ENCODE assay signal across 13 cellular contexts in the genomic region with DNA sequence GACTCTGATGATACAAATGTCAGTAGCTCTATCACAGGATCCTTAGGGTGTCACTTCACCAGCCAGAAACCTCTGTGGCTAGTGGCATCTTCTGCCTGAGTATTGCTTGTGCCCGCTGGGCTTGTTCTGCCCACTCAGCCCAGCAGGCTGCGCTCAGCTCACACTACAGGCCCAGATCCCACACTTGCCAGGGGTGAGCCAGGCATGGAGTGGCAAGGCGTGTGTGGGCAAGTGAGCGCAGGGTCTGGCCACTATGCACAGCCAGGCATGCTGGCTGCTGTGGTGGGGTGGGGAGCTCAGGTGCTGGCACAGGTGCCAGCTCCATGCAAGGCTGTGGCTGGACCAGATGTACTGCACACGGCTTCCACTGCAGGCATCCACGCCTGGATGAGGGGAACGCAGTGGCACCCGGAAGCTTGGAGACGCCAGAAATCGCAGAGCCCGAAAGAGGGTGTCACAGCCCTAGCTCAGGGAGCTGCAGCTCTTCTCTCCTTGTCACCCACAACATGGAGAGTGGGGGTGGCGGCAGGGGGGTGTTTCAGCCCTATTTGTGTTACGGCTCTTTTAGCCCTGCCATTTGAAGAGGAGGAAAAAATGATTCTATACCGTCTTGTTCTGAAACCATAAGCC. TPM values are rescaled to one million over a fixed set of nuclear protein-coding genes. Genes with fewer than 3 reads are reported as not detected.
DNase-seq lines count a peak whose midpoint lies in the region; ATAC-seq and TF ChIP-seq lines count a peak whose summit lies in the region.
"Had no signal": no experiment of that assay in that cellular context is flagged by ENCODE, and none has a peak within 500 bp of the region (broad histone marks: within the 10 kb centered on the region; RNA-seq: fewer than 3 reads in every experiment).

No MANE protein-coding gene starts in this region.

- no peaks in the 10 kb centered on the region for H4K20me1 ChIP-seq in H9 (ENCODE audit: control insufficient read depth, insufficient read depth, insufficient read length)

- H3K79me1 ChIP-seq in H9 (ENCODE audit: insufficient read depth, low read depth, low read length, poor library complexity, severe bottlenecking) = no peaks in the 10 kb centered on the region

- DNase-seq in AG09309 (ENCODE audit: low read depth) (no peak), H9 (peak; percentile 65), SK-MEL-5 (ENCODE audit: low read depth, low spot score) (peak; percentile 45), fibroblast of the aortic adventitia (ENCODE audit: low read depth) (no peak), CD14-positive monocyte (ENCODE audit: low spot score) (no peak)
- DNase-seq in CD8-positive, alpha-beta T cell = no peak
- DNase-seq in activated CD4-positive, alpha-beta memory T cell treated with anti-CD3 and anti-CD28 coated beads, Interleukin-2, amount 10 ng/mL, durations not matched to agents 7 days and 5 days = no peak
- DNase-seq: CD4-positive, alpha-beta T cell; heart right ventricle; NCI-H510A treated with DMSO at 0.1 percent for 48 hours had no signal

- H3T11ph ChIP-seq in H9 (ENCODE audit: low read length) = no peak overlapping the region

- H3K27me3 ChIP-seq in H9 (ENCODE audit: insufficient read depth, low read length) = no peaks in the 10 kb centered on the region
- H3K27me3 ChIP-seq in CD8-positive, alpha-beta T cell (ENCODE audit: insufficient read depth, low read length) = no peaks in the 10 kb centered on the region
- H3K27me3 ChIP-seq: heart right ventricle had no signal

- peaks cover 2% of the 10 kb centered on the region; the same call in 1 of the 2 replicates for H3K4me1 ChIP-seq in H9 (ENCODE audit: insufficient read depth, low read length)
- no peaks in the 10 kb centered on the region for H3K4me1 ChIP-seq in CD8-positive, alpha-beta T cell (ENCODE audit: insufficient read depth, low read length)

- H3K23ac ChIP-seq in H9 (ENCODE audit: insufficient read length, low read depth, low read length) = no peak overlapping the region

- CTCF ChIA-PET in CD8-positive, alpha-beta T cell (lab: Charles Lee) = no interaction called here
- CTCF ChIA-PET in activated CD4-positive, alpha-beta memory T cell treated with anti-CD3 and anti-CD28 coated beads, Interleukin-2, amount 10 ng/mL, durations not matched to agents 7 days and 5 days (lab: Charles Lee) = interaction anchor here (0.6 to 1.0 kb wide), 3 partner anchors 25 to 189 kb away, joined by 3 to 4 read pairs (median 3); no protein-coding TSS in a partner anchor

- H3K4me3 ChIP-seq in AG09309 (ENCODE audit: control insufficient read depth, low read depth, low read length) (no peak overlapping the region), fibroblast of the aortic adventitia (ENCODE audit: low read depth, low read length) (no peak overlapping the region)
- no peak overlapping the region for H3K4me3 ChIP-seq in CD8-positive, alpha-beta T cell (ENCODE audit: low read depth, low read length)
- H3K4me3 ChIP-seq: heart right ventricle, smooth muscle cell had no signal

- POLR2A ChIA-PET in CD8-positive, alpha-beta T cell (lab: Charles Lee) = no interaction called here
- POLR2A ChIA-PET in activated CD4-positive, alpha-beta memory T cell treated with anti-CD3 and anti-CD28 coated beads, Interleukin-2, amount 10 ng/mL, durations not matched to agents 7 days and 5 days (lab: Charles Lee) = no interaction called here

- no peaks in the 10 kb centered on the region; a peak in 1 of 7 replicates for H3K36me3 Mint-ChIP-seq in H9 (ENCODE audit: insufficient read depth in 1 of 3, low read depth in 3 of 3)
- H3K36me3 Mint-ChIP-seq in CD8-positive, alpha-beta T cell = no peaks in the 10 kb centered on the region
- H3K36me3 Mint-ChIP-seq in CD14-positive monocyte = no peaks in the 10 kb centered on the region
- H3K36me3 Mint-ChIP-seq in activated CD4-positive, alpha-beta memory T cell treated with anti-CD3 and anti-CD28 coated beads, Interleukin-2, amount 10 ng/mL, durations not matched to agents 7 days and 5 days (ENCODE audit: low read depth) = no peaks in the 10 kb centered on the region

- no peaks in the 10 kb centered on the region for H3K79me2 ChIP-seq in H9 (ENCODE audit: insufficient read depth, low read length)

- H3K18ac ChIP-seq in H9 (ENCODE audit: insufficient read length, low read depth, low read length) = no peak overlapping the region

- H2BK12ac ChIP-seq in H9 (ENCODE audit: insufficient read length, low read depth, low read length) = no peak overlapping the region

- intact Hi-C loops in CD8-positive, alpha-beta T cell (cut with DNase I, micrococcal nuclease) = no loop called here
- intact Hi-C loops in CD14-positive monocyte (cut with micrococcal nuclease) = no loop called here

- H3K56ac ChIP-seq in H9 (ENCODE audit: insufficient read length, low read depth, low read length) = no peak overlapping the region

- no peaks in the 10 kb centered on the region for H3K9me3 ChIP-seq in H9 (ENCODE audit: control insufficient read depth, low read depth, low read length)
- no peaks in the 10 kb centered on the region for H3K9me3 ChIP-seq in CD8-positive, alpha-beta T cell (ENCODE audit: low read length)

- no peak overlapping the region for H4K5ac ChIP-seq in H9 (ENCODE audit: insufficient read length, low read depth, low read length)

- H3K4me3 Mint-ChIP-seq in H9 (no peak overlapping the region), CD14-positive monocyte (no peak overlapping the region)
- no peak overlapping the region for H3K4me3 Mint-ChIP-seq in CD8-positive, alpha-beta T cell
- H3K4me3 Mint-ChIP-seq in activated CD4-positive, alpha-beta memory T cell treated with anti-CD3 and anti-CD28 coated beads, Interleukin-2, amount 10 ng/mL, durations not matched to agents 7 days and 5 days = no peak overlapping the region
- H3K4me3 Mint-ChIP-seq: CD4-positive, alpha-beta T cell had no signal

- no peak overlapping the region for H3K4ac ChIP-seq in H9 (ENCODE audit: low read depth, low read length)

- H3K27ac Mint-ChIP-seq in H9 (no peak overlapping the region), CD14-positive monocyte (no peak overlapping the region)
- H3K27ac Mint-ChIP-seq in CD8-positive, alpha-beta T cell = no peak overlapping the region
- H3K27ac Mint-ChIP-seq in activated CD4-positive, alpha-beta memory T cell treated with anti-CD3 and anti-CD28 coated beads, Interleukin-2, amount 10 ng/mL, durations not matched to agents 7 days and 5 days = no peak overlapping the region
- H3K27ac Mint-ChIP-seq: CD4-positive, alpha-beta T cell had no signal

- no peaks in the 10 kb centered on the region for H3K23me2 ChIP-seq in H9 (ENCODE audit: insufficient read length, low read depth, low read length, poor library complexity, severe bottlenecking)

- in situ Hi-C loops in SK-MEL-5 (cut with HindIII; ENCODE audit: low pct_unique_long_range_greater_than_20kb, low sequenced_read_pairs) = no loop called here

- TF ChIP-seq CTCF in AG09309 (IDR thresholded peaks at IDR 0.05; ENCODE audit: control insufficient read depth, insufficient read depth, low read depth, low read length, missing control alignments) = peak; percentile 30
- TF ChIP-seq CTCF in H9 (conservative IDR thresholded peaks at IDR 0.05) = peak; percentile 56
- TF ChIP-seq CTCF in fibroblast of the aortic adventitia (IDR thresholded peaks at IDR 0.05; ENCODE audit: insufficient read depth, low read length) = peak; percentile 6
- no peak for TF ChIP-seq CTCF in CD8-positive, alpha-beta T cell (IDR thresholded peaks at IDR 0.05)
- TF ChIP-seq CTCF in CD14-positive monocyte (IDR thresholded peaks at IDR 0.05) = no peak

- H3K14ac ChIP-seq in H9 (ENCODE audit: insufficient read depth, low read length) = no peak overlapping the region

- H3K9me3 Mint-ChIP-seq in H9 (peaks cover 3 to 8% of the 10 kb centered on the region in 2 experiments; a peak in 3 of 5 replicates), CD14-positive monocyte (no peaks in the 10 kb centered on the region)
- H3K9me3 Mint-ChIP-seq in CD8-positive, alpha-beta T cell = no peaks in the 10 kb centered on the region
- peaks cover 2% of the 10 kb centered on the region for H3K9me3 Mint-ChIP-seq in activated CD4-positive, alpha-beta memory T cell treated with anti-CD3 and anti-CD28 coated beads, Interleukin-2, amount 10 ng/mL, durations not matched to agents 7 days and 5 days
- H3K9me3 Mint-ChIP-seq: CD4-positive, alpha-beta T cell had no signal

- H3K36me3 ChIP-seq in CD8-positive, alpha-beta T cell (ENCODE audit: insufficient read depth, low read length) = no peaks in the 10 kb centered on the region
- H3K36me3 ChIP-seq: heart right ventricle had no signal

- no peak overlapping the region for H2AK5ac ChIP-seq in H9 (ENCODE audit: insufficient read length, low read length)

- no peak overlapping the region for H2BK120ac ChIP-seq in H9 (ENCODE audit: low read depth, low read length, poor library complexity, severe bottlenecking)

- no peak overlapping the region for H4K91ac ChIP-seq in H9 (ENCODE audit: insufficient read length, low read depth, low read length)

- ATAC-seq in CD8-positive, alpha-beta T cell = no peak
- ATAC-seq in HG03469 (IDR thresholded peaks at IDR 0.05; ENCODE audit: unreplicated experiment) = no peak

- H3K4me1 Mint-ChIP-seq in H9 (peaks cover 9 to 10% of the 10 kb centered on the region in 2 experiments), CD14-positive monocyte (peaks cover 22% of the 10 kb centered on the region)
- peaks cover 8% of the 10 kb centered on the region for H3K4me1 Mint-ChIP-seq in CD8-positive, alpha-beta T cell (ENCODE audit: low read depth)
- H3K4me1 Mint-ChIP-seq in activated CD4-positive, alpha-beta memory T cell treated with anti-CD3 and anti-CD28 coated beads, Interleukin-2, amount 10 ng/mL, durations not matched to agents 7 days and 5 days = peaks cover 7% of the 10 kb centered on the region

- no peak overlapping the region for H3K27ac ChIP-seq in H9 (ENCODE audit: insufficient read length, low read depth, low read length)
- no peak overlapping the region for H3K27ac ChIP-seq in CD8-positive, alpha-beta T cell (ENCODE audit: low read depth, low read length)
- H3K27ac ChIP-seq: heart right ventricle had no signal

- H2BK20ac ChIP-seq in H9 (ENCODE audit: low read depth, low read length, poor library complexity, severe bottlenecking) = no peak overlapping the region

- H3K9ac ChIP-seq in H9 (ENCODE audit: extremely low read depth, insufficient read length, low read length) = no peak overlapping the region

- no peak overlapping the region for H3K4me2 ChIP-seq in H9 (ENCODE audit: insufficient read depth, insufficient read length, low read length)
- H3K4me2 ChIP-seq: smooth muscle cell had no signal

- WGBS in H9 (ENCODE audit: extremely low coverage, insufficient read length, low lambda C conversion rate) = no CpG with 5 or more reads among the region's 14 CpGs

- no peak overlapping the region for H2AFZ ChIP-seq in H9 (ENCODE audit: low read length)

- no peak overlapping the region for H2BK15ac ChIP-seq in H9 (ENCODE audit: low read depth, low read length)

- H3K27me3 Mint-ChIP-seq in H9 (ENCODE audit: low read depth) (peaks cover 27% of the 10 kb centered on the region), CD14-positive monocyte (ENCODE audit: low read depth in 3 of 3) (peaks cover 0 to 6% (median 0%) of the 10 kb centered on the region in 3 donors)
- H3K27me3 Mint-ChIP-seq in CD8-positive, alpha-beta T cell (ENCODE audit: low read depth) = peaks cover 20% of the 10 kb centered on the region
- H3K27me3 Mint-ChIP-seq in activated CD4-positive, alpha-beta memory T cell treated with anti-CD3 and anti-CD28 coated beads, Interleukin-2, amount 10 ng/mL, durations not matched to agents 7 days and 5 days = peaks cover 26% of the 10 kb centered on the region

- H4K8ac ChIP-seq in H9 (replicated peaks; ENCODE audit: insufficient read length, low read depth, low read length) = no peak overlapping the region

- H2BK5ac ChIP-seq in H9 (ENCODE audit: insufficient read length, low read length) = no peak overlapping the region

RNA-seq across cellular contexts. Expression of gene CFAP97D1, which starts 10.2 kb away (rescaled TPM):
- total RNA-seq in H9 (2021) (not detected in 2 replicates), fibroblast of the aortic adventitia (ENCODE audit: low replicate concordance) (not detected in 2 replicates)
- total RNA-seq in SK-MEL-5 (2014; rRNA removed; shearing (Covaris generic)) = 0.05 and 0.19 TPM in 2 replicates
- polyA plus RNA-seq in SK-MEL-5 (2015; cell fraction: cytosol; rRNA removed) = 0.02 and 0.18 TPM in 2 replicates
- not detected in 2 replicates for polyA plus RNA-seq in SK-MEL-5 (2015; cell fraction: nucleus; rRNA removed)
- not detected for total RNA-seq in CD8-positive, alpha-beta T cell
- not detected for polyA plus RNA-seq in CD14-positive monocyte
- not detected for total RNA-seq in activated CD4-positive, alpha-beta memory T cell treated with anti-CD3 and anti-CD28 coated beads, Interleukin-2, amount 10 ng/mL, durations not matched to agents 7 days and 5 days
- total RNA-seq: CD4-positive, alpha-beta T cell; cerebellum had no signal
- polyA plus RNA-seq: heart right ventricle, smooth muscle cell had no signal

RNA-seq across cellular contexts. Expression of gene DUSP3, which starts 11.6 kb away (rescaled TPM):
- total RNA-seq in H9 (2021) = 16.9 and 17.6 TPM in 2 replicates
- total RNA-seq in SK-MEL-5 (2014; rRNA removed; shearing (Covaris generic)) = 139 and 151 TPM in 2 replicates
- 95.2 and 118 TPM in 2 replicates for polyA plus RNA-seq in SK-MEL-5 (2015; cell fraction: cytosol; rRNA removed)
- polyA plus RNA-seq in SK-MEL-5 (2015; cell fraction: nucleus; rRNA removed) = 71.8 and 73.0 TPM in 2 replicates
- total RNA-seq in fibroblast of the aortic adventitia (ENCODE audit: low replicate concordance) = 29.9 and 37.5 TPM in 2 replicates
- total RNA-seq in CD8-positive, alpha-beta T cell = 1 to 10 TPM; 8.7 to 9.1 TPM
- polyA plus RNA-seq in CD14-positive monocyte = 10 to 100 TPM; 58.9 to 78.5 TPM
- 1 to 10 TPM; 8.3 to 8.6 TPM for total RNA-seq in activated CD4-positive, alpha-beta memory T cell treated with anti-CD3 and anti-CD28 coated beads, Interleukin-2, amount 10 ng/mL, durations not matched to agents 7 days and 5 days

RNA-seq across cellular contexts. Expression of gene SOST, which starts 31.8 kb away (rescaled TPM):
- total RNA-seq in H9 (2021) (not detected in 2 replicates), fibroblast of the aortic adventitia (ENCODE audit: low replicate concordance) (0.09 TPM in 1 of 2 replicates, not detected in the other)
- not detected in 2 replicates for total RNA-seq in SK-MEL-5 (2014; rRNA removed; shearing (Covaris generic))
- polyA plus RNA-seq in SK-MEL-5 (2015; cell fraction: cytosol; rRNA removed) = not detected in 2 replicates
- polyA plus RNA-seq in SK-MEL-5 (2015; cell fraction: nucleus; rRNA removed) = 0.10 TPM in 1 of 2 replicates, not detected in the other
- not detected for total RNA-seq in CD8-positive, alpha-beta T cell
- not detected for polyA plus RNA-seq in CD14-positive monocyte
- not detected for total RNA-seq in activated CD4-positive, alpha-beta memory T cell treated with anti-CD3 and anti-CD28 coated beads, Interleukin-2, amount 10 ng/mL, durations not matched to agents 7 days and 5 days
- total RNA-seq: CD4-positive, alpha-beta T cell; cerebellum; smooth muscle cell had no signal
- polyA plus RNA-seq: smooth muscle cell had no signal

RNA-seq across cellular contexts. Expression of gene MPP3, which starts 42.5 kb away (rescaled TPM):
- 5.7 and 6.9 TPM in 2 replicates for total RNA-seq in H9 (2021)
- 4.0 and 6.3 TPM in 2 replicates for total RNA-seq in SK-MEL-5 (2014; rRNA removed; shearing (Covaris generic))
- polyA plus RNA-seq in SK-MEL-5 (2015; cell fraction: cytosol; rRNA removed) = 2.3 and 6.1 TPM in 2 replicates
- polyA plus RNA-seq in SK-MEL-5 (2015; cell fraction: nucleus; rRNA removed) = 20.2 and 45.3 TPM in 2 replicates
- 5.7 and 9.6 TPM in 2 replicates for total RNA-seq in fibroblast of the aortic adventitia (ENCODE audit: low replicate concordance)
- total RNA-seq in CD8-positive, alpha-beta T cell = not detected
- not detected for polyA plus RNA-seq in CD14-positive monocyte
- not detected for total RNA-seq in activated CD4-positive, alpha-beta memory T cell treated with anti-CD3 and anti-CD28 coated beads, Interleukin-2, amount 10 ng/mL, durations not matched to agents 7 days and 5 days

RNA-seq across cellular contexts. Expression of gene CD300LG, which starts 56.5 kb away (rescaled TPM):
- total RNA-seq in H9 (2021) (not detected in 2 replicates), fibroblast of the aortic adventitia (ENCODE audit: low replicate concordance) (not detected in 2 replicates)
- not detected in 2 replicates for total RNA-seq in SK-MEL-5 (2014; rRNA removed; shearing (Covaris generic))
- not detected in 2 replicates for polyA plus RNA-seq in SK-MEL-5 (2015; cell fraction: cytosol; rRNA removed)
- polyA plus RNA-seq in SK-MEL-5 (2015; cell fraction: nucleus; rRNA removed) = not detected in 2 replicates
- total RNA-seq in CD8-positive, alpha-beta T cell = not detected
- polyA plus RNA-seq in CD14-positive monocyte = not detected
- not detected for total RNA-seq in activated CD4-positive, alpha-beta memory T cell treated with anti-CD3 and anti-CD28 coated beads, Interleukin-2, amount 10 ng/mL, durations not matched to agents 7 days and 5 days
- total RNA-seq: CD4-positive, alpha-beta T cell; cerebellum; smooth muscle cell had no signal
- polyA plus RNA-seq: smooth muscle cell had no signal

Comparison
In these comparisons a context has a peak if more than half of its experiments do, and no peak if none do; other contexts are left out.
1. DNase-seq: peak in H9 (single experiment) and SK-MEL-5 (single experiment); none in AG09309 (single experiment), fibroblast of the aortic adventitia (single experiment), CD8-positive, alpha-beta T cell (0 of 7), CD14-positive monocyte (single experiment) and activated CD4-positive, alpha-beta memory T cell treated with anti-CD3 and anti-CD28 coated beads, Interleukin-2, amount 10 ng/mL, durations not matched to agents 7 days and 5 days (single experiment).
2. CTCF ChIP-seq: peak in AG09309 (single experiment), H9 (single experiment) and fibroblast of the aortic adventitia (single experiment); none in CD8-positive, alpha-beta T cell (single experiment) and CD14-positive monocyte (single experiment).